23 cellular contexts compared by ENCODE assay signal in the genomic region with DNA sequence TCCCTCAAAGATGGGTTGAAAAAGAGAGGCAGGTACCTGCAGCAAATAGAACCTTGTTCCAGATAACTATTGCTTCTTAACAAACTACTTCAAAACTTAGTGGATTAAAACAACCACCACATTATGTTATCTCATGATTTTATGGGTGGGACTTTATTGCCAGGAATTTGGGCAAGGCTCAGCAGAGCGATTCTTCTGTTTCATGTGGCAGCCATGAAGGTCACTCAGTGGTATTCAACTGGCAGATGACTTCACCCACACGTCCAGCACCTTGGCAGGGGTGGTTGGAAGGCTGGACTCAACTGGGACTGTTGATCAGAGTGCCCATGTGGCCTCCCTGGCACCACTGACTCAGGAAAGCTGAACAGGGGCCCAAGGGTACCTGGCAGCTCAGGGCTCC.
"Had no signal": no experiment of that assay in that cellular context is flagged by ENCODE, and none has a peak within 500 bp of the region (broad histone marks: within the 10 kb centered on the region; RNA-seq: fewer than 3 reads in every experiment).

No MANE protein-coding gene starts in this region.

- H3K36me3 ChIP-seq: colonic mucosa, esophagus squamous epithelium, gastrocnemius medialis, heart right ventricle, left lung, lower lobe of right lung had no signal

- H3K4me3 ChIP-seq: colonic mucosa, esophagus squamous epithelium, gastrocnemius medialis, heart right ventricle, left lung, lower lobe of right lung had no signal

- H3K27ac ChIP-seq: colonic mucosa, epithelial cell of prostate, esophagus squamous epithelium, gastrocnemius medialis, heart right ventricle, left lung, lower lobe of right lung had no signal

- H3K4me1 ChIP-seq: colonic mucosa, gastrocnemius medialis had no signal

- ATAC-seq: effector memory CD8-positive, alpha-beta T cell; esophagus mucosa; gastrocnemius medialis; heart right ventricle; left cardiac atrium; left lung; left ventricle myocardium superior; lower lobe of right lung had no signal

- H3K27me3 ChIP-seq: colonic mucosa had no signal

- DNase-seq: colonic mucosa; cortex of kidney; effector CD8-positive, alpha-beta T cell; effector memory CD8-positive, alpha-beta T cell; endodermal cell; erythroblast; esophagus squamous epithelium; foreskin fibroblast; foreskin melanocyte; gastrocnemius medialis; glutamatergic neuron; head of caudate nucleus; heart right ventricle; hippocampal formation; left cardiac atrium; left ventricle myocardium superior; lower lobe of right lung; mesenchymal stem cell; midbrain had no signal

- H3K9me3 ChIP-seq: gastrocnemius medialis had no signal

- H3K4me3 Mint-ChIP-seq: dendritic cell treated with granulocyte-macrophage colony-stimulating factor and Interleukin-4, amounts not matched to agents 40 ng/mL and 50 ng/mL, for 4 days; effector memory CD8-positive, alpha-beta T cell; endodermal cell had no signal

- H3K27ac Mint-ChIP-seq: dendritic cell treated with granulocyte-macrophage colony-stimulating factor and Interleukin-4, amounts not matched to agents 40 ng/mL and 50 ng/mL, for 4 days; effector memory CD8-positive, alpha-beta T cell; endodermal cell had no signal
